ENCODE assay signal across 8 cellular contexts in the genomic region with DNA sequence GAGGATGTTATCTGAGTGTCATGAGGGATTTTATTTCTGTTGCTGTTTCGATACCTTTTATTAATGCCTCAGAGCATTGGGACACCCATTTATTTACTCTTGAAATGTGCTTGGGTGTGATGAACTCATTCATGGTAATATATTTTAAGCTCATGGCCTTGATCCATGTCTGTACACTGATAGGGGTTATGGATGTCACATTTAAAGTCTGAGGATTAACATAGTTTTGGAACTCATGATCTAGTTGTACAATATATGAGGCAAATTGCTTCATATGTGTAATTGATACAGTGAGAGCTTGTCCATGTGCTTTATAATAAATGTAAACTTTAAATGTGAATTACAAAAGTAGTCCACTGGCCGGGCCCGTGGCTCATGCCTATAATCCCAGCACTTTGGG. TPM values are rescaled to one million over a fixed set of nuclear protein-coding genes. Genes with fewer than 3 reads are reported as not detected.
DNase-seq lines count a peak whose midpoint lies in the region; ATAC-seq and TF ChIP-seq lines count a peak whose summit lies in the region.

No MANE protein-coding gene starts in this region.

- no peak for DNase-seq in AG04450 (ENCODE audit: low read depth, low spot score)
- peak in 1 of 2 donors; percentile 24 for DNase-seq in cardiac fibroblast (ENCODE audit: low read depth in 2 of 2)
- DNase-seq in naive thymus-derived CD8-positive, alpha-beta T cell = no peak
- DNase-seq in EL = no peak
- no peak for DNase-seq in SKM-1 treated with dmso at 0.1 percent for 144 hours (lab: John Stamatoyannopoulos, UW; ENCODE audit: unreplicated experiment)
- DNase-seq in AG08396 (ENCODE audit: low spot score) = no peak

- H3K27ac ChIP-seq in AG04450 (ENCODE audit: low read depth, low read length) = no peak overlapping the region

- TF ChIP-seq CTCF in AG04450 (IDR thresholded peaks at IDR 0.05; ENCODE audit: low read depth, low read length) (no peak), cardiac fibroblast (IDR thresholded peaks at IDR 0.05; ENCODE audit: low read depth, low read length) (no peak)

- POLR2A ChIA-PET in AG04450 (lab: Yijun Ruan, JAX) = interaction anchor here (0.7 to 1.1 kb wide), 2 partner anchors 12 to 25 kb away, joined by 3 to 10 read pairs; no protein-coding TSS in a partner anchor
- POLR2A ChIA-PET in naive thymus-derived CD8-positive, alpha-beta T cell (lab: Charles Lee) = no interaction called here

- H3K27me3 ChIP-seq in AG04450 (ENCODE audit: control insufficient read depth, insufficient read depth, low read length) = no peaks in the 10 kb centered on the region

- ATAC-seq in naive thymus-derived CD8-positive, alpha-beta T cell = no peak
- ATAC-seq in GM19035 (IDR thresholded peaks at IDR 0.05; ENCODE audit: unreplicated experiment) = no peak

- CTCF ChIA-PET in AG04450 (lab: Charles Lee) = no interaction called here

- H3K27ac Mint-ChIP-seq in IgD-negative memory B cell = peak overlapping the region in 2 of 3 donors; percentile 96
- peak overlapping the region; percentile 36 to 98 (median 94) for H3K27ac Mint-ChIP-seq in naive thymus-derived CD8-positive, alpha-beta T cell

- H3K4me1 Mint-ChIP-seq in IgD-negative memory B cell = peaks cover 20 to 26% (median 25%) of the 10 kb centered on the region in 3 donors
- H3K4me1 Mint-ChIP-seq in naive thymus-derived CD8-positive, alpha-beta T cell = peaks cover 13 to 50% (median 44%) of the 10 kb centered on the region in 4 donors

- H3K9me3 ChIP-seq in AG04450 (ENCODE audit: control insufficient read depth, insufficient read depth, low read length) = no peaks in the 10 kb centered on the region

- H3K4me3 ChIP-seq in AG04450 (ENCODE audit: low read depth, low read length) = peak overlapping the region; percentile 82
- peak overlapping the region; percentile 86 for H3K4me3 ChIP-seq in cardiac fibroblast (replicated peaks in 1 of 2; ENCODE audit: low read depth in 2 of 2, low read length in 2 of 2)

- H3K36me3 Mint-ChIP-seq in IgD-negative memory B cell = peaks cover 5% of the 10 kb centered on the region
- H3K36me3 Mint-ChIP-seq in naive thymus-derived CD8-positive, alpha-beta T cell = peaks cover 0 to 16% (median 0%) of the 10 kb centered on the region in 3 donors

- H3K9me3 Mint-ChIP-seq in IgD-negative memory B cell = no peaks in the 10 kb centered on the region
- no peaks in the 10 kb centered on the region for H3K9me3 Mint-ChIP-seq in naive thymus-derived CD8-positive, alpha-beta T cell

- peak overlapping the region; percentile 94 to 98 (median 96) for H3K4me3 Mint-ChIP-seq in IgD-negative memory B cell
- peak overlapping the region; percentile 89 to 97 (median 92) for H3K4me3 Mint-ChIP-seq in naive thymus-derived CD8-positive, alpha-beta T cell

- H3K27me3 Mint-ChIP-seq in IgD-negative memory B cell = no peaks in the 10 kb centered on the region
- H3K27me3 Mint-ChIP-seq in naive thymus-derived CD8-positive, alpha-beta T cell = no peaks in the 10 kb centered on the region

RNA-seq across cellular contexts. Expression of a gene that starts 23.0 kb away (rescaled TPM):
- 29.9 and 36.9 TPM in 2 replicates for polyA plus RNA-seq in AG04450 (2011; rRNA removed)
- polyA minus RNA-seq in AG04450 (2011; rRNA and poly(A)+ RNA removed) = 31.0 and 39.2 TPM in 2 replicates
- polyA plus RNA-seq in IgD-negative memory B cell = 8.4 TPM
- 10 to 100 TPM; 24.8 to 25.0 TPM for total RNA-seq in naive thymus-derived CD8-positive, alpha-beta T cell
- polyA plus RNA-seq in naive thymus-derived CD8-positive, alpha-beta T cell = 10 to 100 TPM in 1 of 3 donors, 1 to 10 TPM in 2; 7.0 to 11.7 (median 9.0) TPM
